1 cellular context compared by ENCODE assay signal in genomic region chr13:32297206-32297605, GRCh38.
TF ChIP-seq lines count a peak whose summit lies in the region.

No MANE protein-coding gene starts in this region.

TF ChIP-seq in endothelial cell of umbilical vein, 7 proteins besides CTCF, POLR2A, EP300 and RAD21 (continued from another document):
- TF ChIP-seq FOS (IDR thresholded peaks at IDR 0.05; ENCODE audit: borderline replicate concordance, insufficient read depth, low read length) (no peak), JUN (IDR thresholded peaks at IDR 0.05; ENCODE audit: borderline replicate concordance, insufficient read depth, insufficient read length, low read depth) (no peak)
